ENCODE assay signal across 8 cellular contexts in genomic region chrX:131729295-131729694, GRCh38.
DNase-seq lines count a peak whose midpoint lies in the region; ATAC-seq and TF ChIP-seq lines count a peak whose summit lies in the region.

No MANE protein-coding gene starts in this region.

- H3K4me1 Mint-ChIP-seq in activated T-helper 2 cell treated with anti-CD3 and anti-CD28 coated beads, Interferon-gamma antibody, Interleukin-2, Interleukin-4, amounts not matched to agents 10 μg/mL and 5 μg/mL and 100 μg/mL, durations not matched to agents 14 hours and 24 hours and 36 hours (ENCODE audit: low read depth) = no peaks in the 10 kb centered on the region

- H3K9ac ChIP-seq in skeletal muscle satellite cell (ENCODE audit: low read depth, low read length) = peak overlapping the region; percentile 74

- no peaks in the 10 kb centered on the region for H3K9me2 ChIP-seq in hepatocyte (replicated peaks; ENCODE audit: insufficient read depth)

- peaks cover 9% of the 10 kb centered on the region for H3K9me3 Mint-ChIP-seq in activated T-helper 2 cell treated with anti-CD3 and anti-CD28 coated beads, Interferon-gamma antibody, Interleukin-2, Interleukin-4, amounts not matched to agents 10 μg/mL and 5 μg/mL and 100 μg/mL, durations not matched to agents 14 hours and 24 hours and 36 hours

- H3K79me2 ChIP-seq in hepatocyte = no peaks in the 10 kb centered on the region

- TF ChIP-seq CTCF in HL-60 (IDR thresholded peaks at IDR 0.05; ENCODE audit: insufficient read depth, low read length) = no peak
- TF ChIP-seq CTCF in hepatocyte (IDR thresholded peaks at IDR 0.05; ENCODE audit: poor library complexity) = no peak

- peaks cover 22% of the 10 kb centered on the region for H3K36me3 Mint-ChIP-seq in activated T-helper 2 cell treated with anti-CD3 and anti-CD28 coated beads, Interferon-gamma antibody, Interleukin-2, Interleukin-4, amounts not matched to agents 10 μg/mL and 5 μg/mL and 100 μg/mL, durations not matched to agents 14 hours and 24 hours and 36 hours (ENCODE audit: low read depth)

- H3K4me1 ChIP-seq in skeletal muscle satellite cell (ENCODE audit: control insufficient read depth, insufficient read depth, low read length) = no peaks in the 10 kb centered on the region
- H3K4me1 ChIP-seq in hepatocyte (ENCODE audit: insufficient read depth) = no peaks in the 10 kb centered on the region

- ATAC-seq in GM18517 (IDR thresholded peaks at IDR 0.05; ENCODE audit: unreplicated experiment) (peak; percentile 58), HG03039 (IDR thresholded peaks at IDR 0.05; ENCODE audit: unreplicated experiment) (no peak)

- H3K27me3 Mint-ChIP-seq in activated T-helper 2 cell treated with anti-CD3 and anti-CD28 coated beads, Interferon-gamma antibody, Interleukin-2, Interleukin-4, amounts not matched to agents 10 μg/mL and 5 μg/mL and 100 μg/mL, durations not matched to agents 14 hours and 24 hours and 36 hours (ENCODE audit: low read depth) = no peaks in the 10 kb centered on the region

- 93% methylated on average over 15 of the region's 15 CpGs for WGBS in hepatocyte (ENCODE audit: low lambda C conversion rate, missing lambda C conversion rate)

- H2AFZ ChIP-seq in hepatocyte = no peak overlapping the region

- intact Hi-C loops in activated T-helper 2 cell treated with anti-CD3 and anti-CD28 coated beads, Interferon-gamma antibody, Interleukin-2, Interleukin-4, amounts not matched to agents 10 μg/mL and 5 μg/mL and 100 μg/mL, durations not matched to agents 14 hours and 24 hours and 36 hours (cut with micrococcal nuclease) = no loop called here

- H3K36me3 ChIP-seq in skeletal muscle satellite cell (ENCODE audit: insufficient read depth, low read length) (no peaks in the 10 kb centered on the region), hepatocyte (replicated peaks; ENCODE audit: insufficient read depth, low read depth) (no peaks in the 10 kb centered on the region)

- H4K20me1 ChIP-seq in hepatocyte (ENCODE audit: insufficient read depth, poor library complexity, severe bottlenecking) = no peaks in the 10 kb centered on the region

- H3K4me3 ChIP-seq in HL-60 (replicated peaks; ENCODE audit: insufficient read depth, low read length) (no peak overlapping the region), skeletal muscle satellite cell (ENCODE audit: low read length) (peak overlapping the region; percentile 70), hepatocyte (no peak overlapping the region)

- no peak overlapping the region for H3K4me3 Mint-ChIP-seq in activated T-helper 2 cell treated with anti-CD3 and anti-CD28 coated beads, Interferon-gamma antibody, Interleukin-2, Interleukin-4, amounts not matched to agents 10 μg/mL and 5 μg/mL and 100 μg/mL, durations not matched to agents 14 hours and 24 hours and 36 hours (ENCODE audit: low read depth)

- H3K27ac ChIP-seq in HL-60 (replicated peaks) (peak overlapping the region; percentile 95), hepatocyte (no peak overlapping the region)

- H3K4me2 ChIP-seq in skeletal muscle satellite cell (ENCODE audit: low read length) = peak overlapping the region; percentile 83
- no peak overlapping the region for H3K4me2 ChIP-seq in hepatocyte

- no peaks in the 10 kb centered on the region for H3K27me3 ChIP-seq in HL-60 (ENCODE audit: insufficient read depth, poor library complexity, severe bottlenecking)
- H3K27me3 ChIP-seq in skeletal muscle satellite cell (ENCODE audit: control insufficient read depth, insufficient read depth, low read length) = no peaks in the 10 kb centered on the region
- no peaks in the 10 kb centered on the region for H3K27me3 ChIP-seq in hepatocyte

- H3K27ac Mint-ChIP-seq in activated T-helper 2 cell treated with anti-CD3 and anti-CD28 coated beads, Interferon-gamma antibody, Interleukin-2, Interleukin-4, amounts not matched to agents 10 μg/mL and 5 μg/mL and 100 μg/mL, durations not matched to agents 14 hours and 24 hours and 36 hours = no peak overlapping the region

- peak in 1 of 2 experiments; percentile 87 for DNase-seq in HL-60 (ENCODE audit: low read depth in 1 of 2, low spot score in 1 of 2)
- DNase-seq in central memory CD4-positive, alpha-beta T cell = peak; percentile 83
- no peak for DNase-seq in hepatocyte (ENCODE audit: low spot score)
- no peak for DNase-seq in activated T-helper 2 cell treated with anti-CD3 and anti-CD28 coated beads, Interferon-gamma antibody, Interleukin-2, Interleukin-4, amounts not matched to agents 10 μg/mL and 5 μg/mL and 100 μg/mL, durations not matched to agents 14 hours and 24 hours and 36 hours (ENCODE audit: low spot score)
- no peak for DNase-seq in activated CD4-positive, alpha-beta T cell treated with anti-CD3 and anti-CD28 coated beads for 1 hour

- peaks cover 3% of the 10 kb centered on the region for H3K9me3 ChIP-seq in skeletal muscle satellite cell (replicated peaks; ENCODE audit: low read length)
- no peaks in the 10 kb centered on the region for H3K9me3 ChIP-seq in hepatocyte (ENCODE audit: low read depth)
